Comparison of ENCODE assay signal across 12 cellular contexts in genomic region chr15:31308185-31308639, GRCh38. TPM values are rescaled to one million over a fixed set of nuclear protein-coding genes. Genes with fewer than 3 reads are reported as not detected.
DNase-seq lines count a peak whose midpoint lies in the region; FAIRE-seq and TF ChIP-seq lines count a peak whose summit lies in the region.
"Had no signal": no experiment of that assay in that cellular context is flagged by ENCODE, and none has a peak within 500 bp of the region (broad histone marks: within the 10 kb centered on the region; RNA-seq: fewer than 3 reads in every experiment).

No MANE protein-coding gene starts in this region.

- DNase-seq in GM10266 (ENCODE audit: extremely low spot score) (peak; percentile 76), GM20000 (ENCODE audit: low spot score) (peak; percentile 80), NCI-H2107 (lab: John Stamatoyannopoulos, UW) (peak; percentile 51), lower leg skin (ENCODE audit: low spot score in 2 of 2) (peak; percentile 12 to 78), H54 (ENCODE audit: insufficient read length, low spot score) (no peak), esophagus squamous epithelium (lab: John Stamatoyannopoulos, UW) (no peak), Caco-2 (no peak), Calu3 (no peak)
- DNase-seq: effector CD4-positive, alpha-beta T cell; NCI-H187 treated with DMSO at 0.1 percent for 48 hours had no signal

- H3K36me3 ChIP-seq in esophagus squamous epithelium (no peaks in the 10 kb centered on the region), Caco-2 (ENCODE audit: control insufficient read depth, insufficient read depth, low read length) (no peaks in the 10 kb centered on the region)
- H3K36me3 ChIP-seq: pancreas had no signal

- BruUV-seq in Caco-2 (replicated peaks; lab: Mats Ljungman, UMichigan) (no TSS peak), Calu3 (replicated peaks; lab: Mats Ljungman, UMichigan) (no TSS peak)

- WGBS in lower leg skin, 2 donors, result 64 to 82% methylated on average over 5 of the region's 5 CpGs
- 68 to 74% methylated on average over 2 of the region's 5 CpGs for WGBS in esophagus squamous epithelium, 2 donors

- no peaks in the 10 kb centered on the region for H3K27me3 Mint-ChIP-seq in Caco-2 (ENCODE audit: insufficient read depth, unreplicated experiment)
- H3K27me3 Mint-ChIP-seq in Calu3 (ENCODE audit: unreplicated experiment), result no peaks in the 10 kb centered on the region

- FAIRE-seq in H54 (lab: Jason Lieb, UNC), result no peak
- FAIRE-seq: pancreas had no signal

- H3K4me3 Mint-ChIP-seq in Caco-2 (ENCODE audit: unreplicated experiment) (no peak overlapping the region), Calu3 (ENCODE audit: low read depth, unreplicated experiment) (no peak overlapping the region)
- H3K4me3 Mint-ChIP-seq: T-helper 1 cell treated with Interleukin-12 subunit alpha and Interleukin-12 subunit beta and Interleukin-4 antibody, amounts not matched to agents 30 μg/mL and 1 μg/mL, for 36 hours had no signal

- H3K27ac Mint-ChIP-seq in Caco-2 (ENCODE audit: unreplicated experiment), result no peak overlapping the region
- no peak overlapping the region for H3K27ac Mint-ChIP-seq in Calu3 (ENCODE audit: unreplicated experiment)
- H3K27ac Mint-ChIP-seq: T-helper 1 cell treated with Interleukin-12 subunit alpha and Interleukin-12 subunit beta and Interleukin-4 antibody, amounts not matched to agents 30 μg/mL and 1 μg/mL, for 36 hours had no signal

- TF ChIP-seq POLR2A in lower leg skin (IDR thresholded peaks at IDR 0.05) (no peak), H54 (IDR thresholded peaks at IDR 0.05; ENCODE audit: low read depth, low read length) (no peak), esophagus squamous epithelium (IDR thresholded peaks at IDR 0.05) (no peak)

- H3K36me3 Mint-ChIP-seq in Caco-2 (ENCODE audit: insufficient read depth, unreplicated experiment) (no peaks in the 10 kb centered on the region), Calu3 (ENCODE audit: insufficient read depth, unreplicated experiment) (no peaks in the 10 kb centered on the region)

- peaks cover 0 to 50% (median 0%) of the 10 kb centered on the region in 4 donors for H3K27me3 ChIP-seq in esophagus squamous epithelium
- H3K27me3 ChIP-seq in Caco-2 (replicated peaks; ENCODE audit: control insufficient read depth, insufficient read depth, low read length), result no peaks in the 10 kb centered on the region
- H3K27me3 ChIP-seq: pancreas had no signal

- no peak overlapping the region for H3K27ac ChIP-seq in esophagus squamous epithelium
- H3K27ac ChIP-seq: pancreas had no signal

- H3K4me1 ChIP-seq in esophagus squamous epithelium, result peaks cover 4 to 32% (median 6%) of the 10 kb centered on the region in 3 donors
- H3K4me1 ChIP-seq in Caco-2, result peaks cover 3% of the 10 kb centered on the region
- H3K4me1 ChIP-seq: pancreas had no signal

- H3K4me1 Mint-ChIP-seq in Caco-2 (ENCODE audit: low read depth, unreplicated experiment) (no peaks in the 10 kb centered on the region), Calu3 (ENCODE audit: low read depth, unreplicated experiment) (no peaks in the 10 kb centered on the region)

- peaks cover 0 to 4% (median 2%) of the 10 kb centered on the region in 3 donors for H3K9me3 ChIP-seq in esophagus squamous epithelium
- peaks cover 3% of the 10 kb centered on the region; the same call in 1 of the 2 replicates for H3K9me3 ChIP-seq in Caco-2
- H3K9me3 ChIP-seq: pancreas had no signal

- CTCF ChIA-PET in Caco-2 (lab: Charles Lee), result no interaction called here
- CTCF ChIA-PET in Calu3 (lab: Charles Lee), result no interaction called here

- H3K4me3 ChIP-seq in lower leg skin (ENCODE audit: low read depth, poor library complexity, severe bottlenecking), result no peak overlapping the region
- H3K4me3 ChIP-seq in esophagus squamous epithelium, result no peak overlapping the region
- H3K4me3 ChIP-seq in Caco-2 (ENCODE audit: low read depth, low read length), result no peak overlapping the region
- H3K4me3 ChIP-seq: pancreas had no signal

- no peaks in the 10 kb centered on the region for H3K9me3 Mint-ChIP-seq in Caco-2 (ENCODE audit: unreplicated experiment)
- H3K9me3 Mint-ChIP-seq in Calu3 (ENCODE audit: low read depth, unreplicated experiment), result no peaks in the 10 kb centered on the region
- H3K9me3 Mint-ChIP-seq: T-helper 1 cell treated with Interleukin-12 subunit alpha and Interleukin-12 subunit beta and Interleukin-4 antibody, amounts not matched to agents 30 μg/mL and 1 μg/mL, for 36 hours had no signal

- TF ChIP-seq CTCF in GM10266 (IDR thresholded peaks at IDR 0.05; ENCODE audit: control insufficient read depth, insufficient read depth, low read depth, missing control alignments) (no peak), GM20000 (IDR thresholded peaks at IDR 0.05; ENCODE audit: extremely low read depth, missing control alignments) (no peak), lower leg skin (IDR thresholded peaks at IDR 0.05) (no peak), esophagus squamous epithelium (IDR thresholded peaks at IDR 0.05) (no peak), Caco-2 (IDR thresholded peaks at IDR 0.05; ENCODE audit: insufficient read depth in 1 of 2, low read depth in 1 of 2, low read length in 1 of 2, severe bottlenecking in 1 of 2, unreplicated experiment in 1 of 2) (no peak), Calu3 (IDR thresholded peaks at IDR 0.05; ENCODE audit: unreplicated experiment) (no peak)

- intact Hi-C loops in lower leg skin (cut with DNase I; ENCODE audit: low total_unique reads), result no loop called here
- intact Hi-C loops in esophagus squamous epithelium (cut with DNase I), result no loop called here
- intact Hi-C loops in Caco-2 (cut with micrococcal nuclease; ENCODE audit: unreplicated experiment), result no loop called here
- intact Hi-C loops in Calu3 (cut with micrococcal nuclease; ENCODE audit: unreplicated experiment), result no loop called here

- POLR2A ChIA-PET in Caco-2 (lab: Charles Lee), result no interaction called here

RNA-seq across cellular contexts. Expression of gene KLF13, which starts 18.4 kb away (rescaled TPM):
- 100 to 1,000 TPM in 2 of 4 donors, 10 to 100 TPM in 2; 50.8 to 151 (median 98.7) TPM for total RNA-seq in lower leg skin
- total RNA-seq in esophagus squamous epithelium, result 10 to 100 TPM; 16.4 to 54.6 (median 41.8) TPM
- 16.6 and 18.8 TPM in 2 replicates for total RNA-seq in Caco-2 (2022)
- total RNA-seq in Calu3 (2022), result 14.1 and 22.9 TPM in 2 replicates

Comparison
In these comparisons a context has a peak if more than half of its experiments do, and no peak if none do; other contexts are left out.
1. DNase-seq: peak in GM10266 (single experiment), GM20000 (single experiment), NCI-H2107 (single experiment) and lower leg skin (2 of 2); none in H54 (single experiment), esophagus squamous epithelium (single experiment), Caco-2 (0 of 2) and Calu3 (single experiment).